In the genomic region with DNA sequence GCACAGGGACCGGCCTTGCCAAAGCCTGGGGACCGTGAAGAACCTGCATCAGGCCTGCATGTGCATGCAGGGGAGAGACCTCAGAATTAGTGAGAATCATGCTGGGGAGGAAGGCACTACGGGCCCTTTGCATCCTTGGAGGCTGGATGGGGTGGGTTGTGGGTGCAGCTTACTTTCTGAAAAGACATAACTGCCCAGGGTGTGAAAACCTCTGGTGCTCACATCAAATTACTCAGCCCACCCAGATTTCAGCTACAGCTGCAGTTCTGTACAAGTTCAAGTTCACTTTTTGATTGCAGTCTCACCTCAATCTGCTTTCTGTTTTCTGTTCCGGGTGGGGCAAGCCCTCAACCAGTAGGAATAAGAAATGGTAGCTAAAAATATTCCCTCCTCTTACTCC, we compare ENCODE assay signal across 24 cellular contexts.
"Had no signal": no experiment of that assay in that cellular context is flagged by ENCODE, and none has a peak within 500 bp of the region (broad histone marks: within the 10 kb centered on the region; RNA-seq: fewer than 3 reads in every experiment).

No MANE protein-coding gene starts in this region.

- H3K9me3 ChIP-seq: mucosa of descending colon, ovary, right lobe of liver had no signal

- H3K27ac ChIP-seq: coronary artery, ovary, right lobe of liver, stomach, tibial artery had no signal

- H3K4me1 ChIP-seq: right lobe of liver, stomach, tibial artery had no signal

- H3K4me1 Mint-ChIP-seq: mesothelial cell of epicardium, naive B cell, nephron progenitor cell had no signal

- H3K27ac Mint-ChIP-seq: mesothelial cell of epicardium, nephron progenitor cell, type B pancreatic cell had no signal

- ATAC-seq: left lobe of liver, mucosa of descending colon, right lobe of liver had no signal

- H3K27me3 Mint-ChIP-seq: type B pancreatic cell had no signal

- H3K4me3 Mint-ChIP-seq: mesothelial cell of epicardium, naive B cell, nephron progenitor cell, type B pancreatic cell had no signal

- H3K9me3 Mint-ChIP-seq: nephron progenitor cell, type B pancreatic cell had no signal

- DNase-seq: dermis blood vessel endothelial cell; effector memory CD4-positive, alpha-beta T cell; hypothalamus; kidney; mesenchymal stem cell; mucosa of descending colon; naive B cell; nephron progenitor cell; occipital lobe; ovary; posterior cingulate gyrus; retina; right lobe of liver; small intestine; stimulated activated CD4-positive, alpha-beta T cell treated with anti-CD3 and anti-CD28 coated beads, Interleukin-15, amount 100 ng/mL, for 24 hours; stimulated activated CD4-positive, alpha-beta T cell treated with anti-CD3 and anti-CD28 coated beads, Interleukin-4, amount 100 ng/mL, for 1 hour; stimulated activated CD8-positive, alpha-beta memory T cell treated with anti-CD3 and anti-CD28 coated beads, Interleukin-4, amount 100 ng/mL, for 48 hours; stimulated activated naive CD4-positive, alpha-beta T cell treated with Interleukin-2 at 50 U/mL for 16 hours; stomach; tibial artery had no signal

- H3K27me3 ChIP-seq: ovary, right lobe of liver, tibial artery had no signal

- H3K36me3 ChIP-seq: ovary, right lobe of liver, stomach, tibial artery had no signal

- H3K4me3 ChIP-seq: coronary artery, mucosa of descending colon, ovary, right lobe of liver, stomach, tibial artery had no signal
